Comparison of ENCODE assay signal across 9 cellular contexts in genomic region chr2:172101008-172101706, GRCh38.
DNase-seq lines count a peak whose midpoint lies in the region; ATAC-seq and TF ChIP-seq lines count a peak whose summit lies in the region.
"Had no signal": no experiment of that assay in that cellular context is flagged by ENCODE, and none has a peak within 500 bp of the region (broad histone marks: within the 10 kb centered on the region; RNA-seq: fewer than 3 reads in every experiment).

No MANE protein-coding gene starts in this region.

- no peak for ATAC-seq in HG02642 (IDR thresholded peaks at IDR 0.05; ENCODE audit: poor library complexity, unreplicated experiment)
- ATAC-seq in GM19324 (IDR thresholded peaks at IDR 0.05; ENCODE audit: low FRiP score, unreplicated experiment) = no peak

- peaks cover 7% of the 10 kb centered on the region for H3K36me3 Mint-ChIP-seq in T-helper 1 cell treated with Interleukin-12 subunit alpha and Interleukin-12 subunit beta and Interleukin-4 antibody, amounts not matched to agents 30 μg/mL and 1 μg/mL, for 36 hours (ENCODE audit: low read depth)

- no peaks in the 10 kb centered on the region for H3F3A ChIP-seq in MM.1S (ENCODE audit: insufficient read depth, low read length)

- H3K4me1 ChIP-seq in MM.1S (ENCODE audit: low read length) = 0 out of 2 replicates have a peak, but pooled peaks cover 10% of the 10 kb centered on the region

- no peak overlapping the region for H3K9ac ChIP-seq in MM.1S (ENCODE audit: low read length)

- H3K9me3 ChIP-seq in MM.1S (replicated peaks; ENCODE audit: insufficient read depth, low read length) = no peaks in the 10 kb centered on the region

- H3K36me3 ChIP-seq in MM.1S (replicated peaks; ENCODE audit: insufficient read depth, low read length) = no peaks in the 10 kb centered on the region

- TF ChIP-seq CTCF in MM.1S (IDR thresholded peaks at IDR 0.05; ENCODE audit: low read length) = no peak
- TF ChIP-seq CTCF in coronary artery (IDR thresholded peaks at IDR 0.05) = no peak

- peaks cover 71% of the 10 kb centered on the region for H3K27me3 ChIP-seq in MM.1S (replicated peaks; ENCODE audit: insufficient read depth, low read length)

- DNase-seq in T-helper 1 cell = no peak
- DNase-seq in MM.1S = no peak
- no peak for DNase-seq in coronary artery (ENCODE audit: low spot score)
- peak; percentile 72 for DNase-seq in retina
- DNase-seq in GM03348 (ENCODE audit: low spot score) = no peak
- DNase-seq: stimulated activated CD4-positive, alpha-beta T cell treated with anti-CD3 and anti-CD28 coated beads, Interleukin-4, amount 100 ng/mL, for 1 hour had no signal

- H4K20me1 ChIP-seq in MM.1S (ENCODE audit: insufficient read depth, low read length) = no peaks in the 10 kb centered on the region

- peaks cover 87% of the 10 kb centered on the region for H3K27me3 Mint-ChIP-seq in T-helper 1 cell treated with Interleukin-12 subunit alpha and Interleukin-12 subunit beta and Interleukin-4 antibody, amounts not matched to agents 30 μg/mL and 1 μg/mL, for 36 hours (ENCODE audit: low read depth)

- peak overlapping the region; percentile 81 for H3K4me3 Mint-ChIP-seq in T-helper 1 cell treated with Interleukin-12 subunit alpha and Interleukin-12 subunit beta and Interleukin-4 antibody, amounts not matched to agents 30 μg/mL and 1 μg/mL, for 36 hours

- H3K9me3 Mint-ChIP-seq in T-helper 1 cell treated with Interleukin-12 subunit alpha and Interleukin-12 subunit beta and Interleukin-4 antibody, amounts not matched to agents 30 μg/mL and 1 μg/mL, for 36 hours = no peaks in the 10 kb centered on the region

- no peak overlapping the region for H2AFZ ChIP-seq in MM.1S (ENCODE audit: low read length)

- H3K4me3 ChIP-seq in MM.1S (ENCODE audit: low read length) = peak overlapping the region; percentile 70
- peak overlapping the region; percentile 70 for H3K4me3 ChIP-seq in coronary artery

- H3K79me2 ChIP-seq in MM.1S (ENCODE audit: low read length) = no peaks in the 10 kb centered on the region

- peak overlapping the region; percentile 92 for H3K4me2 ChIP-seq in MM.1S (ENCODE audit: low read depth, low read length)

- H3K4me1 Mint-ChIP-seq in T-helper 1 cell treated with Interleukin-12 subunit alpha and Interleukin-12 subunit beta and Interleukin-4 antibody, amounts not matched to agents 30 μg/mL and 1 μg/mL, for 36 hours (ENCODE audit: low read depth) = peaks cover 32% of the 10 kb centered on the region

- H3K9me2 ChIP-seq in MM.1S (replicated peaks; ENCODE audit: insufficient read depth, low read length) = no peaks in the 10 kb centered on the region

- no peak overlapping the region for H3K27ac ChIP-seq in MM.1S (ENCODE audit: low read length)
- no peak overlapping the region for H3K27ac ChIP-seq in coronary artery

- H3K27ac Mint-ChIP-seq in T-helper 1 cell treated with Interleukin-12 subunit alpha and Interleukin-12 subunit beta and Interleukin-4 antibody, amounts not matched to agents 30 μg/mL and 1 μg/mL, for 36 hours = peak overlapping the region; percentile 75
